In the genomic region with DNA sequence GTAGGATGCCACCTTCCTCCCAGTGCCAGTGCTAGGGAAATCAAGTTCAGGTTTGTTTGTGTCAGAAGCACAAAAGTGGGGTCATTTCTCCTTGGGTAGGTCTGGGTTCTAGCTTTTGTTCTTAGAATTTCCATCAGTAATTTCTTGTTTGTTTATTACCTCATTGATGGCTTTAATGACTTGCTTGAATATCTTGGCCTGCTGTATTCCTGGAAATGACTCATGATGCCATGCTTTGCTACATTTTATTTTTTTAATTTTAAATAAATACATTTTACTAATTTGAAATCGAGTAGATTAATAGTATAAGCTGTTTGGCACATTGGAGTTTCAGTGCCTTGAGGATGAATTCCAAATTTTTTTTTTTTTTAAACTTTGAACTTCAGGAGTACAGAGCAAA, we compare ENCODE assay signal across 12 cellular contexts.
"Had no signal": no experiment of that assay in that cellular context is flagged by ENCODE, and none has a peak within 500 bp of the region (broad histone marks: within the 10 kb centered on the region; RNA-seq: fewer than 3 reads in every experiment).

No MANE protein-coding gene starts in this region.

- DNase-seq: activated B cell treated with CpG ODN at 0.5 μM for 24 hours; activated gamma-delta T cell; amygdala; cortex of kidney; effector memory CD8-positive, alpha-beta T cell; left ventricle myocardium superior; stimulated activated CD4-positive, alpha-beta T cell treated with anti-CD3 and anti-CD28 coated beads, Interleukin-2, amount 100 ng/mL, for 48 hours; stomach had no signal

- H3K27ac Mint-ChIP-seq: activated B cell treated with CpG ODN at 0.5 μM for 24 hours, brain had no signal

- H3K4me3 Mint-ChIP-seq: activated B cell treated with CpG ODN at 0.5 μM for 24 hours, brain, neural crest cell had no signal

- H3K27me3 Mint-ChIP-seq: activated B cell treated with CpG ODN at 0.5 μM for 24 hours; brain; central memory CD8-positive, alpha-beta T cell; effector memory CD8-positive, alpha-beta T cell had no signal

- ATAC-seq: effector memory CD8-positive, alpha-beta T cell; left ventricle myocardium superior; SK-N-SH treated with all-trans-retinoic acid at 6 μM for 48 hours had no signal

- H3K9me3 Mint-ChIP-seq: activated B cell treated with CpG ODN at 0.5 μM for 24 hours; central memory CD8-positive, alpha-beta T cell; effector memory CD8-positive, alpha-beta T cell; neural crest cell had no signal
